ENCODE assay signal across 1 cellular context in genomic region chr3:15052335-15053242, GRCh38.
A peak's percentile ranks its signal among the peaks of the same experiment; 100 is the strongest.
TF ChIP-seq lines count a peak whose summit lies in the region.

No MANE protein-coding gene starts in this region.

TF ChIP-seq in K562, 482 proteins besides CTCF, POLR2A, EP300 and RAD21 (continued from another document):
- TF ChIP-seq ZNF518B (CRISPR knock-in tag; IDR thresholded peaks at IDR 0.05) (no peak), ZNF740 (CRISPR knock-in tag; IDR thresholded peaks at IDR 0.05) (no peak), ZNF740 (tag; IDR thresholded peaks at IDR 0.05) (no peak), YY1 (IDR thresholded peaks at IDR 0.05; ENCODE audit: borderline replicate concordance in 1 of 3, control insufficient read depth in 1 of 3, extremely low read depth in 1 of 3, insufficient read depth in 3 of 3, insufficient read length in 1 of 3, insufficient replicate concordance in 2 of 3, low read depth in 1 of 3, low read length in 2 of 3) (peak in 2 of 3 experiments; percentile 21 to 36), MNT (conservative IDR thresholded peaks at IDR 0.05) (peak in 1 of 2 experiments; percentile 80; a peak in 2 of 4 replicates), SMARCA4 (IDR thresholded peaks at IDR 0.05) (peak; percentile 98), RNF2 (IDR thresholded peaks at IDR 0.05) (peak; percentile 95), ZNF766 (CRISPR knock-in tag; conservative IDR thresholded peaks at IDR 0.05) (peak; percentile 100), SP2 (IDR thresholded peaks at IDR 0.05; ENCODE audit: extremely low read depth, low read depth, low read length, poor library complexity, severe bottlenecking) (peak; percentile 17), XRCC5 (IDR thresholded peaks at IDR 0.05; ENCODE audit: low read depth, low read length) (peak; percentile 86; the same call in 1 of the 2 replicates), SOX6 (IDR thresholded peaks at IDR 0.05) (peak; percentile 97), UBTF (IDR thresholded peaks at IDR 0.05; ENCODE audit: borderline replicate concordance in 1 of 2, low read depth in 2 of 2, low read length in 2 of 2) (peak; percentile 28 to 63; a peak in 1 of 4 replicates)
